ENCODE assay signal across 15 cellular contexts in the genomic region with DNA sequence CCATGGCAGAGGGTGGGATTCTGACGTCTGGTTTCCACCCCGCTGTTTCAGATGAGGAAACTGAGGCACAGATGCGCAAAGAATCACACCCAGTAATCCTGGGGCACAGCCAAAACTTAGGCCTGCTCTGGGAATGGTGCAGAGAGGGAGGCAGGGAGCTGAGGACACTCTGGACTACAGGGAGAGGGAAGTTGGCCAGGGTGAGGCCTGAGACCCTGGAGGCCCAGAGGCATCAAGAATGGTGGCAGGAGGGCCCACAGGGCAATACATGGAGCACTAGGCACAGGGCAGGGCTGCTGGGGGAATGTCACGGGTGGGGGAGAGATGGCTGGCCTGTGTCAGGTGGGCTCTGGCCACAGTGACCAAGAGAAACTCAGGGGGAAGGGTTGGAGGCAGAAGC.
"Had no signal": no experiment of that assay in that cellular context is flagged by ENCODE, and none has a peak within 500 bp of the region (broad histone marks: within the 10 kb centered on the region; RNA-seq: fewer than 3 reads in every experiment).

No MANE protein-coding gene starts in this region.

- H3K4me3 ChIP-seq: breast epithelium, mucosa of descending colon had no signal

- H3K36me3 ChIP-seq: breast epithelium, gastroesophageal sphincter, suprapubic skin had no signal

- H3K27me3 Mint-ChIP-seq: activated T-cell treated with anti-CD3 and anti-CD28 coated beads, Interleukin-2, amount 50 U/mL, for 24 hours; stimulated activated naive CD8-positive, alpha-beta T cell treated with anti-CD3 and anti-CD28 coated beads, Interleukin-15, Interleukin-2, amounts not matched to agents 100 ng/mL and 50 ng/mL, for 24 hours had no signal

- H3K4me1 ChIP-seq: breast epithelium had no signal

- DNase-seq: activated CD4-positive, alpha-beta T cell treated with anti-CD3 and anti-CD28 coated beads for 1 hour; activated CD4-positive, alpha-beta T cell treated with anti-CD3 and anti-CD28 coated beads, Interleukin-2, amount 50 U/mL, for 4 hours; activated effector memory CD4-positive, alpha-beta T cell treated with Interleukin-2 at 50 U/mL for 16 hours; activated T-cell treated with anti-CD3 and anti-CD28 coated beads, Interleukin-2, amount 50 U/mL, for 24 hours; endodermal cell; mucosa of descending colon; naive thymus-derived CD8-positive, alpha-beta T cell; T-cell; T1000 had no signal

- H3K27ac Mint-ChIP-seq: activated T-cell treated with anti-CD3 and anti-CD28 coated beads, Interleukin-2, amount 50 U/mL, for 24 hours; endodermal cell; naive thymus-derived CD8-positive, alpha-beta T cell; stimulated activated naive CD8-positive, alpha-beta T cell treated with anti-CD3 and anti-CD28 coated beads, Interleukin-15, Interleukin-2, amounts not matched to agents 100 ng/mL and 50 ng/mL, for 24 hours; T-cell had no signal

- H3K4me3 Mint-ChIP-seq: activated T-cell treated with anti-CD3 and anti-CD28 coated beads, Interleukin-2, amount 50 U/mL, for 24 hours; endodermal cell; naive thymus-derived CD8-positive, alpha-beta T cell; stimulated activated naive CD8-positive, alpha-beta T cell treated with anti-CD3 and anti-CD28 coated beads, Interleukin-15, Interleukin-2, amounts not matched to agents 100 ng/mL and 50 ng/mL, for 24 hours; T-cell had no signal

- H3K9me3 Mint-ChIP-seq: activated naive CD4-positive, alpha-beta T cell treated with anti-CD3 and anti-CD28 coated beads, Interleukin-2, amount 50 U/mL, for 72 hours; activated T-cell treated with anti-CD3 and anti-CD28 coated beads, Interleukin-2, amount 50 U/mL, for 24 hours; endodermal cell; naive thymus-derived CD8-positive, alpha-beta T cell; stimulated activated naive CD8-positive, alpha-beta T cell treated with anti-CD3 and anti-CD28 coated beads, Interleukin-15, Interleukin-2, amounts not matched to agents 100 ng/mL and 50 ng/mL, for 24 hours; T-cell had no signal

- H3K27ac ChIP-seq: breast epithelium, gastroesophageal sphincter, suprapubic skin had no signal

- H3K4me1 Mint-ChIP-seq: T-cell had no signal

- H3K27me3 ChIP-seq: breast epithelium, dorsolateral prefrontal cortex had no signal

- H3K36me3 Mint-ChIP-seq: activated naive CD4-positive, alpha-beta T cell treated with anti-CD3 and anti-CD28 coated beads, Interleukin-2, amount 50 U/mL, for 72 hours; naive thymus-derived CD8-positive, alpha-beta T cell had no signal

- H3K9me3 ChIP-seq: breast epithelium, gastroesophageal sphincter, mucosa of descending colon, suprapubic skin had no signal

- ATAC-seq: activated naive CD4-positive, alpha-beta T cell treated with anti-CD3 and anti-CD28 coated beads, Interleukin-2, amount 50 U/mL, for 72 hours; gastroesophageal sphincter; mucosa of descending colon; naive thymus-derived CD8-positive, alpha-beta T cell; T-cell had no signal
